ENCODE assay signal across 9 cellular contexts in the genomic region with DNA sequence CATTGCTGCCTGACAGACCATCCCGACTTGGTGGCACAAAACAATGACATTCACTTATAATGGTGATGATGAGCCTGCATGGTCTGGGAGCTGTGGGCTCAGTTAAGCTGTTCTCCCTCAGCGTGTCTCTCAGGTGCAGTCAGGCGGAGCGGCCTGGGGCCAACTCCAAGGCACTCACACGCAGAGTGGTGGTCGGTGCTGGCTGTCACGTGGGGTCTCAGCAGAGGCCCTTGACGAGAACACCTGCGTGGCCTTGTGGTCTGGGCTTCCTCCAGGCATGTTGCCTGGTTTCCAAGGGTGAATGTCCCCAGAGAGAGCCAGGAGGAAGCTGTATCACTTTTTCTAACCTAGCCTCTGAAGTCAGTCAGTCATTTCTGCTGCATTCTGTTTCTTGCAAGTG. TPM values are rescaled to one million over a fixed set of nuclear protein-coding genes. Genes with fewer than 3 reads are reported as not detected.
DNase-seq lines count a peak whose midpoint lies in the region; ATAC-seq and TF ChIP-seq lines count a peak whose summit lies in the region.
"Had no signal": no experiment of that assay in that cellular context is flagged by ENCODE, and none has a peak within 500 bp of the region (broad histone marks: within the 10 kb centered on the region; RNA-seq: fewer than 3 reads in every experiment).

No MANE protein-coding gene starts in this region.

- intact Hi-C loops in posterior vena cava (cut with DNase I): loop anchor here in 1 of 2 donors (5.0 kb wide), 1 partner anchor 121 kb away; no protein-coding TSS in a partner anchor

- H3K36me3 ChIP-seq in H7 (replicated peaks; ENCODE audit: control insufficient read depth, insufficient read depth, low read length): peaks cover 3% of the 10 kb centered on the region

- POLR2A ChIA-PET in activated CD4-positive, alpha-beta memory T cell treated with anti-CD3 and anti-CD28 coated beads, Interleukin-2, amount 10 ng/mL, durations not matched to agents 7 days and 5 days (lab: Charles Lee): interaction anchor here (1.0 to 1.6 kb wide), 2 partner anchors 224 to 225 kb away, joined by 4 to 5 read pairs; no protein-coding TSS in a partner anchor

- H3K4me3 ChIP-seq in H7 (ENCODE audit: insufficient read depth, low read depth, low read length): no peak overlapping the region
- H3K4me3 ChIP-seq: heart left ventricle had no signal

- DNase-seq in H7 (peak; percentile 26), KBM-7 (peak; percentile 26), mesothelial cell of epicardium (ENCODE audit: low spot score in 2 of 2, unreplicated experiment in 2 of 2) (no peak), posterior vena cava (ENCODE audit: low spot score) (no peak), NCI-H2196 (lab: John Stamatoyannopoulos, UW; ENCODE audit: unreplicated experiment) (no peak)
- no peak for DNase-seq in effector memory CD8-positive, alpha-beta T cell
- DNase-seq in activated CD4-positive, alpha-beta memory T cell treated with anti-CD3 and anti-CD28 coated beads, Interleukin-2, amount 10 ng/mL, durations not matched to agents 7 days and 5 days: no peak
- DNase-seq: heart left ventricle had no signal

- peaks cover 19% of the 10 kb centered on the region for H3K4me1 Mint-ChIP-seq in mesothelial cell of epicardium
- H3K4me1 Mint-ChIP-seq in effector memory CD8-positive, alpha-beta T cell (ENCODE audit: low read depth in 2 of 2): no peaks in the 10 kb centered on the region
- H3K4me1 Mint-ChIP-seq in activated CD4-positive, alpha-beta memory T cell treated with anti-CD3 and anti-CD28 coated beads, Interleukin-2, amount 10 ng/mL, durations not matched to agents 7 days and 5 days: no peaks in the 10 kb centered on the region

- no peaks in the 10 kb centered on the region for H3K9me3 Mint-ChIP-seq in mesothelial cell of epicardium
- H3K9me3 Mint-ChIP-seq in effector memory CD8-positive, alpha-beta T cell: no peaks in the 10 kb centered on the region
- H3K9me3 Mint-ChIP-seq in activated CD4-positive, alpha-beta memory T cell treated with anti-CD3 and anti-CD28 coated beads, Interleukin-2, amount 10 ng/mL, durations not matched to agents 7 days and 5 days: no peaks in the 10 kb centered on the region

- H3K36me3 Mint-ChIP-seq in mesothelial cell of epicardium: peaks cover 3% of the 10 kb centered on the region
- H3K36me3 Mint-ChIP-seq in effector memory CD8-positive, alpha-beta T cell (ENCODE audit: insufficient read depth): no peaks in the 10 kb centered on the region
- no peaks in the 10 kb centered on the region for H3K36me3 Mint-ChIP-seq in activated CD4-positive, alpha-beta memory T cell treated with anti-CD3 and anti-CD28 coated beads, Interleukin-2, amount 10 ng/mL, durations not matched to agents 7 days and 5 days (ENCODE audit: low read depth)

- no peak for TF ChIP-seq CTCF in mesothelial cell of epicardium (IDR thresholded peaks at IDR 0.05; ENCODE audit: unreplicated experiment)

- H3K4me3 Mint-ChIP-seq in mesothelial cell of epicardium: no peak overlapping the region
- no peak overlapping the region for H3K4me3 Mint-ChIP-seq in effector memory CD8-positive, alpha-beta T cell
- H3K4me3 Mint-ChIP-seq in activated CD4-positive, alpha-beta memory T cell treated with anti-CD3 and anti-CD28 coated beads, Interleukin-2, amount 10 ng/mL, durations not matched to agents 7 days and 5 days: no peak overlapping the region

- CTCF ChIA-PET in activated CD4-positive, alpha-beta memory T cell treated with anti-CD3 and anti-CD28 coated beads, Interleukin-2, amount 10 ng/mL, durations not matched to agents 7 days and 5 days (lab: Charles Lee): interaction anchor here (1.1 to 3.2 kb wide), 10 partner anchors 11 to 224 kb away, joined by 3 to 33 read pairs (median 7); no protein-coding TSS in a partner anchor

- H3K27me3 ChIP-seq in H7 (ENCODE audit: control insufficient read depth, insufficient read depth, low read length): no peaks in the 10 kb centered on the region
- H3K27me3 ChIP-seq: heart left ventricle had no signal

- H3K27ac Mint-ChIP-seq in mesothelial cell of epicardium: peak overlapping the region; percentile 32
- H3K27ac Mint-ChIP-seq in effector memory CD8-positive, alpha-beta T cell: peak overlapping the region in 1 of 2 donors; percentile 66
- no peak overlapping the region for H3K27ac Mint-ChIP-seq in activated CD4-positive, alpha-beta memory T cell treated with anti-CD3 and anti-CD28 coated beads, Interleukin-2, amount 10 ng/mL, durations not matched to agents 7 days and 5 days

- H3K27me3 Mint-ChIP-seq in mesothelial cell of epicardium (ENCODE audit: low read depth): no peaks in the 10 kb centered on the region
- H3K27me3 Mint-ChIP-seq in effector memory CD8-positive, alpha-beta T cell: no peaks in the 10 kb centered on the region
- H3K27me3 Mint-ChIP-seq in activated CD4-positive, alpha-beta memory T cell treated with anti-CD3 and anti-CD28 coated beads, Interleukin-2, amount 10 ng/mL, durations not matched to agents 7 days and 5 days: no peaks in the 10 kb centered on the region

- in situ Hi-C loops in KBM-7 (cut with MboI; ENCODE audit: low pct_unique_long_range_greater_than_20kb, low sequenced_read_pairs): no loop called here

- peak; percentile 85 for ATAC-seq in GM18511 (IDR thresholded peaks at IDR 0.05; ENCODE audit: unreplicated experiment)
- ATAC-seq in effector memory CD8-positive, alpha-beta T cell (replicated peaks): no peak

RNA-seq across cellular contexts. Expression of gene ARMC9, which starts 29.8 kb away (rescaled TPM):
- 25.0 and 33.6 TPM in 2 replicates for total RNA-seq in H7 (2014; rRNA removed; shearing (Covaris generic))
- total RNA-seq in mesothelial cell of epicardium: 49.8 to 52.3 TPM (median 51.6 TPM) in 3 replicates
- 10 to 100 TPM; 31.6 to 61.9 TPM for total RNA-seq in posterior vena cava
- under 1 TPM; 0.50 to 0.55 TPM for total RNA-seq in activated CD4-positive, alpha-beta memory T cell treated with anti-CD3 and anti-CD28 coated beads, Interleukin-2, amount 10 ng/mL, durations not matched to agents 7 days and 5 days

Comparison
In these comparisons a context has a peak if more than half of its experiments do, and no peak if none do; other contexts are left out.
1. DNase-seq: peak in H7 (single experiment) and KBM-7 (single experiment); none in mesothelial cell of epicardium (0 of 2), effector memory CD8-positive, alpha-beta T cell (0 of 3), posterior vena cava (single experiment), activated CD4-positive, alpha-beta memory T cell treated with anti-CD3 and anti-CD28 coated beads, Interleukin-2, amount 10 ng/mL, durations not matched to agents 7 days and 5 days (single experiment) and NCI-H2196 (single experiment).
2. RNA of gene ARMC9, which starts 29.8 kb away (total RNA-seq): 31.6 to 61.9 TPM in posterior vena cava, 49.8 to 52.3 TPM in mesothelial cell of epicardium and 25.0 to 33.6 TPM in H7; 0.50 to 0.55 TPM in activated CD4-positive, alpha-beta memory T cell treated with anti-CD3 and anti-CD28 coated beads, Interleukin-2, amount 10 ng/mL, durations not matched to agents 7 days and 5 days; every median in the first group is over 10 times any median in the second.